ENCODE assay signal across 8 cellular contexts in genomic region chr2:151363709-151364108, GRCh38.
DNase-seq lines count a peak whose midpoint lies in the region; ATAC-seq and TF ChIP-seq lines count a peak whose summit lies in the region.

No MANE protein-coding gene starts in this region.

- TF ChIP-seq CTCF in GM12864 (IDR thresholded peaks at IDR 0.05; ENCODE audit: low read depth, low read length, missing control alignments) = no peak

- no peak overlapping the region for H3K4me3 ChIP-seq in GM12864 (ENCODE audit: low read depth, low read length)

- ATAC-seq in HG02852 (IDR thresholded peaks at IDR 0.05; ENCODE audit: unreplicated experiment) = peak; percentile 79

- DNase-seq in GM12864 (ENCODE audit: low read depth) (peak; percentile 13), UCSD-AML1 (lab: John Stamatoyannopoulos, UW; ENCODE audit: unreplicated experiment) (peak; percentile 16), medulla oblongata (ENCODE audit: extremely low spot score) (peak; percentile 70), KG1 (lab: John Stamatoyannopoulos, UW) (no peak), HUDEP-2 (lab: John Stamatoyannopoulos, UW; ENCODE audit: unreplicated experiment in 76 of 76) (no peak), NCI-H1105 treated with DMSO at 0.1 percent for 48 hours (lab: John Stamatoyannopoulos, UW) (no peak), NCI-H1048 (lab: John Stamatoyannopoulos, UW) (no peak)

Comparison
In these comparisons a context has a peak if more than half of its experiments do, and no peak if none do; other contexts are left out.
1. DNase-seq: peak in GM12864 (single experiment), UCSD-AML1 (single experiment) and medulla oblongata (single experiment); none in KG1 (single experiment), HUDEP-2 (0 of 76), NCI-H1105 treated with DMSO at 0.1 percent for 48 hours (single experiment) and NCI-H1048 (single experiment).